In genomic region chr20:5170341-5170740, GRCh38 we compare ENCODE assay signal across 14 cellular contexts. TPM values are rescaled to one million over a fixed set of nuclear protein-coding genes. Genes with fewer than 3 reads are reported as not detected.
A peak's percentile ranks its signal among the peaks of the same experiment; 100 is the strongest.
DNase-seq lines count a peak whose midpoint lies in the region; ATAC-seq and TF ChIP-seq lines count a peak whose summit lies in the region.
"Had no signal": no experiment of that assay in that cellular context is flagged by ENCODE, and none has a peak within 500 bp of the region (broad histone marks: within the 10 kb centered on the region; RNA-seq: fewer than 3 reads in every experiment).

No MANE protein-coding gene starts in this region.

- H3K27ac ChIP-seq in left ventricle myocardium inferior (replicated peaks) (peak overlapping the region; percentile 88), substantia nigra (ENCODE audit: low read depth, low read length, poor library complexity, severe bottlenecking) (peak overlapping the region; percentile 27)

- H3K9me3 Mint-ChIP-seq in brain: no peaks in the 10 kb centered on the region
- H3K9me3 Mint-ChIP-seq: activated naive CD4-positive, alpha-beta T cell treated with anti-CD3 and anti-CD28 coated beads, Interleukin-2, amount 10 ng/mL, durations not matched to agents 7 days and 5 days had no signal

- H3K36me3 ChIP-seq in left ventricle myocardium inferior: peaks cover 17% of the 10 kb centered on the region

- peaks cover 100% of the 10 kb centered on the region for H3K4me1 ChIP-seq in left ventricle myocardium inferior

- no peaks in the 10 kb centered on the region for H3K9me3 ChIP-seq in left ventricle myocardium inferior (replicated peaks)
- H3K9me3 ChIP-seq: Peyer's patch, tibial nerve had no signal

- no peak for ATAC-seq in left ventricle myocardium superior
- ATAC-seq in HG03280 (IDR thresholded peaks at IDR 0.05; ENCODE audit: unreplicated experiment): no peak
- ATAC-seq in HG03439 (IDR thresholded peaks at IDR 0.05; ENCODE audit: unreplicated experiment): no peak

- no peaks in the 10 kb centered on the region for H3K27me3 ChIP-seq in left ventricle myocardium inferior (ENCODE audit: low read depth)
- H3K27me3 ChIP-seq: Peyer's patch, tibial nerve had no signal

- no peak for TF ChIP-seq CTCF in left ventricle myocardium inferior (IDR thresholded peaks at IDR 0.05; ENCODE audit: borderline replicate concordance)
- no peak for TF ChIP-seq CTCF in brain (conservative IDR thresholded peaks at IDR 0.05)

- peaks cover 12% of the 10 kb centered on the region for H3K36me3 Mint-ChIP-seq in brain

- peak overlapping the region; percentile 39 for H3K4me3 ChIP-seq in left ventricle myocardium inferior
- H3K4me3 ChIP-seq: Peyer's patch, tibial nerve had no signal

- no peak for DNase-seq in left ventricle myocardium inferior
- DNase-seq in left ventricle myocardium superior: no peak
- peak; percentile 31 for DNase-seq in myocyte (ENCODE audit: low read depth)
- DNase-seq in substantia nigra (lab: John Stamatoyannopoulos, UW): peak in 1 of 49 donors; percentile 38
- DNase-seq in NCI-H2029 (lab: John Stamatoyannopoulos, UW): no peak
- DNase-seq: activated naive CD4-positive, alpha-beta T cell treated with anti-CD3 and anti-CD28 coated beads, Interleukin-2, amount 10 ng/mL, durations not matched to agents 7 days and 5 days; Calu3; NCI-H526; Peyer's patch; stimulated activated CD4-positive, alpha-beta T cell treated with anti-CD3 and anti-CD28 coated beads, Interleukin-1b, Interleukin-23, amount 100 ng/mL, for 48 hours had no signal

- H3K27ac Mint-ChIP-seq in brain: peak overlapping the region; percentile 59 to 97 (median 92)

- H3K4me3 Mint-ChIP-seq in brain: peak overlapping the region in 2 of 5 experiments; percentile 57 to 80
- H3K4me3 Mint-ChIP-seq: activated naive CD4-positive, alpha-beta T cell treated with anti-CD3 and anti-CD28 coated beads, Interleukin-2, amount 10 ng/mL, durations not matched to agents 7 days and 5 days had no signal

- H3K4me1 Mint-ChIP-seq in brain: peaks cover 70% of the 10 kb centered on the region

- no peaks in the 10 kb centered on the region for H3K27me3 Mint-ChIP-seq in brain
- H3K27me3 Mint-ChIP-seq: activated naive CD4-positive, alpha-beta T cell treated with anti-CD3 and anti-CD28 coated beads, Interleukin-2, amount 10 ng/mL, durations not matched to agents 7 days and 5 days had no signal

- intact Hi-C loops in left ventricle myocardium inferior (cut with micrococcal nuclease): no loop called here
- intact Hi-C loops in left ventricle myocardium superior (cut with micrococcal nuclease): no loop called here

RNA-seq across cellular contexts. Expression of gene CDS2, which starts 43.5 kb away (rescaled TPM):
- total RNA-seq in left ventricle myocardium inferior: 79.0 TPM
- total RNA-seq in left ventricle myocardium superior: 68.9 TPM
- polyA plus RNA-seq in brain (ENCODE audit: insufficient read depth, low read depth, low replicate concordance): 40.9 TPM
- 29.2 and 43.0 TPM in 2 replicates for total RNA-seq in myocyte
- 25.9 TPM for polyA plus RNA-seq in myocyte (2012)

RNA-seq across cellular contexts. Expression of gene PCNA, which starts 50.6 kb away (rescaled TPM):
- total RNA-seq in left ventricle myocardium inferior: 28.0 TPM
- 32.6 TPM for total RNA-seq in left ventricle myocardium superior
- 172 TPM for polyA plus RNA-seq in brain (ENCODE audit: insufficient read depth, low read depth, low replicate concordance)
- 57.8 and 63.9 TPM in 2 replicates for total RNA-seq in myocyte
- 48.0 TPM for polyA plus RNA-seq in myocyte (2012)

RNA-seq across cellular contexts. Expression of gene TMEM230, which starts 57.5 kb away (rescaled TPM):
- total RNA-seq in left ventricle myocardium inferior (83.0 TPM), left ventricle myocardium superior (88.3 TPM), myocyte (113 and 120 TPM in 2 replicates)
- 120 TPM for polyA plus RNA-seq in brain (ENCODE audit: insufficient read depth, low read depth, low replicate concordance)
- 136 TPM for polyA plus RNA-seq in myocyte (2012)
